In genomic region chr6:135935951-135936601, GRCh38 we compare ENCODE assay signal across 10 cellular contexts.
DNase-seq lines count a peak whose midpoint lies in the region; ATAC-seq, FAIRE-seq and TF ChIP-seq lines count a peak whose summit lies in the region.
"Had no signal": no experiment of that assay in that cellular context is flagged by ENCODE, and none has a peak within 500 bp of the region (broad histone marks: within the 10 kb centered on the region; RNA-seq: fewer than 3 reads in every experiment).

No MANE protein-coding gene starts in this region.

- peak overlapping the region; percentile 46; the same call in 2 of the 3 replicates for H2BK15ac ChIP-seq in IMR-90 (ENCODE audit: low read depth, low read length)

- H3K27ac Mint-ChIP-seq in mesothelial cell of epicardium = peak overlapping the region; percentile 39
- H3K27ac Mint-ChIP-seq: naive thymus-derived CD4-positive, alpha-beta T cell had no signal

- H3K9ac ChIP-seq in IMR-90 (ENCODE audit: low read depth, low read length) = peak overlapping the region; percentile 49

- peak overlapping the region; percentile 89 for H3K27ac ChIP-seq in IMR-90 (ENCODE audit: insufficient read depth, low read length)

- dilution Hi-C loops in IMR-90 (cut with HindIII; ENCODE audit: low sequenced_read_pairs, unreplicated experiment) = no loop called here

- no peaks in the 10 kb centered on the region for H4K20me1 ChIP-seq in IMR-90 (ENCODE audit: insufficient read depth, low read length)

- no peak for TF ChIP-seq POLR2A in IMR-90 (IDR thresholded peaks at IDR 0.05; ENCODE audit: low read depth, low read length)

- FAIRE-seq in bronchial epithelial cell (lab: Jason Lieb, UNC) = no peak

- no peaks in the 10 kb centered on the region for H3K9me3 ChIP-seq in IMR-90 (ENCODE audit: control insufficient read depth, insufficient read depth, low read length)

- in situ Hi-C loops in IMR-90 (cut with MboI; ENCODE audit: low sequenced_read_pairs) = no loop called here
- in situ Hi-C loops in GM13977 (cut with MboI; ENCODE audit: low pct_unique_long_range_greater_than_20kb, low sequenced_read_pairs, unreplicated experiment) = no loop called here

- H2AFZ ChIP-seq in IMR-90 (replicated peaks; ENCODE audit: low read length, poor library complexity) = peak overlapping the region; percentile 86

- no peak for TF ChIP-seq RAD21 in IMR-90 (IDR thresholded peaks at IDR 0.05; ENCODE audit: low read length)

- H3K14ac ChIP-seq in IMR-90 (replicated peaks; ENCODE audit: low read depth, low read length) = peak overlapping the region; percentile 81

- WGBS in IMR-90 (ENCODE audit: extremely low coverage in 2 of 2, insufficient read length in 1 of 2), 2 experiments = 15% methylated on average over 4 of the region's 8 CpGs; no CpG with 5 or more reads in 1 of the 2 experiments

- H2BK20ac ChIP-seq in IMR-90 (ENCODE audit: low read depth, low read length) = peak overlapping the region; percentile 99

- H3K9me1 ChIP-seq in IMR-90 (ENCODE audit: insufficient read depth, low read length) = peaks cover 9% of the 10 kb centered on the region

- H4K8ac ChIP-seq in IMR-90 (ENCODE audit: low read depth in 2 of 2, low read length in 2 of 2) = peak overlapping the region; percentile 74 to 93

- peak overlapping the region; percentile 59 for H2AK5ac ChIP-seq in IMR-90 (ENCODE audit: low read depth, low read length)

- H3K4ac ChIP-seq in IMR-90 (ENCODE audit: low read depth, low read length) = peak overlapping the region; percentile 87

- H4K91ac ChIP-seq in IMR-90 (ENCODE audit: insufficient read depth, low read depth, low read length) = peak overlapping the region; percentile 93

- H3K79me1 ChIP-seq in IMR-90 (ENCODE audit: low read depth in 1 of 2, low read length in 2 of 2) = peaks cover 30 to 44% of the 10 kb centered on the region in 2 experiments

- POLR2A ChIA-PET in IMR-90 (lab: Charles Lee; ENCODE audit: unreplicated experiment) = no interaction called here

- H2BK5ac ChIP-seq in IMR-90 (ENCODE audit: low read depth, low read length, poor library complexity, severe bottlenecking) = peak overlapping the region; percentile 99

- no peak overlapping the region for H3K4me3 Mint-ChIP-seq in mesothelial cell of epicardium
- H3K4me3 Mint-ChIP-seq: naive thymus-derived CD4-positive, alpha-beta T cell had no signal

- H3K27me3 ChIP-seq in IMR-90 (ENCODE audit: control insufficient read depth, insufficient read depth, low read length) = no peaks in the 10 kb centered on the region
- H3K27me3 ChIP-seq in bronchial epithelial cell (ENCODE audit: control insufficient read depth, insufficient read depth, low read length) = no peaks in the 10 kb centered on the region

- H3K27me3 Mint-ChIP-seq in mesothelial cell of epicardium (ENCODE audit: low read depth) = no peaks in the 10 kb centered on the region
- H3K27me3 Mint-ChIP-seq: naive thymus-derived CD4-positive, alpha-beta T cell had no signal

- intact Hi-C loops in IMR-90 (cut with micrococcal nuclease) = no loop called here

- peak overlapping the region; percentile 85 for H3K23ac ChIP-seq in IMR-90 (ENCODE audit: low read depth, low read length)

- H3K56ac ChIP-seq in IMR-90 (ENCODE audit: extremely low read depth, insufficient read depth, low read length) = peak overlapping the region; percentile 73

- no peaks in the 10 kb centered on the region for H3K9me3 Mint-ChIP-seq in mesothelial cell of epicardium
- H3K9me3 Mint-ChIP-seq: naive thymus-derived CD4-positive, alpha-beta T cell had no signal

- peaks cover 52% of the 10 kb centered on the region for H3K4me1 Mint-ChIP-seq in mesothelial cell of epicardium
- H3K4me1 Mint-ChIP-seq: naive thymus-derived CD4-positive, alpha-beta T cell had no signal

- H3K36me3 ChIP-seq in IMR-90 (ENCODE audit: control insufficient read depth, insufficient read depth, low read length) (no peaks in the 10 kb centered on the region; the same call in 1 of the 2 replicates), bronchial epithelial cell (ENCODE audit: control insufficient read depth, insufficient read depth, low read length) (no peaks in the 10 kb centered on the region)

- H4K5ac ChIP-seq in IMR-90 (ENCODE audit: low read depth, low read length) = peak overlapping the region; percentile 94

- peak overlapping the region; percentile 37 for H2AK9ac ChIP-seq in IMR-90 (replicated peaks; ENCODE audit: low read depth, low read length, poor library complexity)

- peak; percentile 23 for DNase-seq in AG08396 (ENCODE audit: low spot score)
- DNase-seq in IMR-90 = peak; percentile 75
- DNase-seq in bronchial epithelial cell (ENCODE audit: low read depth) = peak; percentile 68
- no peak for DNase-seq in mesothelial cell of epicardium (ENCODE audit: low spot score in 2 of 2, unreplicated experiment in 2 of 2)
- no peak for DNase-seq in NOMO-1 (lab: John Stamatoyannopoulos, UW; ENCODE audit: unreplicated experiment in 2 of 2)
- DNase-seq in GM19238 (ENCODE audit: insufficient read length, low spot score) = no peak
- no peak for DNase-seq in GM13977 (ENCODE audit: low spot score)
- DNase-seq: DND-41; naive thymus-derived CD4-positive, alpha-beta T cell had no signal

- H3K4me2 ChIP-seq in IMR-90 (ENCODE audit: low read depth, low read length) = peak overlapping the region; percentile 58; the same call in 1 of the 2 replicates

- peak overlapping the region; percentile 92 for H2BK120ac ChIP-seq in IMR-90 (ENCODE audit: low read depth, low read length)

- CTCF ChIA-PET in IMR-90 (lab: Yijun Ruan, JAX) = interaction anchor here (1.0 kb wide), 1 partner anchor 9 kb away, joined by 3 read pairs; no protein-coding TSS in a partner anchor

- ATAC-seq in IMR-90 (ENCODE audit: low read depth) (peak; percentile 67), HG02571 (IDR thresholded peaks at IDR 0.05; ENCODE audit: unreplicated experiment) (no peak)
- ATAC-seq: naive thymus-derived CD4-positive, alpha-beta T cell had no signal

- peaks cover 24% of the 10 kb centered on the region for H3K4me1 ChIP-seq in IMR-90 (ENCODE audit: control insufficient read depth, insufficient read depth, low read length)

- H3K36me3 Mint-ChIP-seq in mesothelial cell of epicardium = no peaks in the 10 kb centered on the region

- TF ChIP-seq CTCF in IMR-90 (conservative IDR thresholded peaks at IDR 0.05; ENCODE audit: low read depth, low read length) (no peak), bronchial epithelial cell (IDR thresholded peaks at IDR 0.05; ENCODE audit: insufficient read depth, low read length, severe bottlenecking) (no peak), mesothelial cell of epicardium (IDR thresholded peaks at IDR 0.05; ENCODE audit: unreplicated experiment) (no peak), GM13977 (IDR thresholded peaks at IDR 0.05; ENCODE audit: extremely low read depth, insufficient read depth, missing control alignments) (no peak)

- H3K4me3 ChIP-seq in IMR-90 (ENCODE audit: insufficient read depth, low read depth, low read length) = no peak overlapping the region
- no peak overlapping the region for H3K4me3 ChIP-seq in bronchial epithelial cell (ENCODE audit: low read depth, low read length)

- H3K18ac ChIP-seq in IMR-90 (ENCODE audit: low read depth, low read length) = peak overlapping the region; percentile 91

- BruUV-seq in IMR-90 (replicated peaks; lab: Mats Ljungman, UMichigan) = no TSS peak

TF ChIP-seq in IMR-90, 13 proteins besides CTCF, POLR2A, EP300 and RAD21:
- TF ChIP-seq FOS (IDR thresholded peaks at IDR 0.05; ENCODE audit: low read depth, low read length) (0 out of 2 replicates have a peak, but pooled peaks have one; percentile 25), MXI1 (IDR thresholded peaks at IDR 0.05; ENCODE audit: borderline replicate concordance, low read depth, low read length) (no peak)

Comparison
In these comparisons a context has a peak if more than half of its experiments do, and no peak if none do; other contexts are left out.
1. DNase-seq: peak in AG08396 (single experiment), IMR-90 (single experiment) and bronchial epithelial cell (single experiment); none in mesothelial cell of epicardium (0 of 2), NOMO-1 (0 of 2), GM19238 (single experiment) and GM13977 (single experiment).